In genomic region chr4:126750723-126751122, GRCh38 we compare ENCODE assay signal across 1 cellular context.
TF ChIP-seq lines count a peak whose summit lies in the region.

No MANE protein-coding gene starts in this region.

TF ChIP-seq in SK-N-SH treated with all-trans-retinoic acid at 6 μM for 48 hours, 23 proteins besides CTCF, POLR2A, EP300 and RAD21 (continued from another document):
- TF ChIP-seq ZFP3 (CRISPR knock-in tag; IDR thresholded peaks at IDR 0.05): no peak
